ENCODE assay signal across 17 cellular contexts in genomic region chr6:168195712-168196111, GRCh38.
DNase-seq lines count a peak whose midpoint lies in the region; ATAC-seq, FAIRE-seq and TF ChIP-seq lines count a peak whose summit lies in the region.
"Had no signal": no experiment of that assay in that cellular context is flagged by ENCODE, and none has a peak within 500 bp of the region (broad histone marks: within the 10 kb centered on the region; RNA-seq: fewer than 3 reads in every experiment).

No MANE protein-coding gene starts in this region.

- peaks cover 8% of the 10 kb centered on the region for H3K27me3 Mint-ChIP-seq in endodermal cell (ENCODE audit: insufficient read depth)

- H3K27me3 ChIP-seq in prostate gland (replicated peaks; ENCODE audit: insufficient read depth) (no peaks in the 10 kb centered on the region), endodermal cell (ENCODE audit: control insufficient read depth, insufficient read depth, low read length, poor library complexity, severe bottlenecking) (no peaks in the 10 kb centered on the region)

- no peaks in the 10 kb centered on the region for H3K36me3 ChIP-seq in prostate gland
- H3K36me3 ChIP-seq in endodermal cell (ENCODE audit: control insufficient read depth, insufficient read depth, low read length): no peaks in the 10 kb centered on the region

- H3K9me3 Mint-ChIP-seq in endodermal cell: no peaks in the 10 kb centered on the region

- no peak overlapping the region for H3K4me3 Mint-ChIP-seq in endodermal cell
- H3K4me3 Mint-ChIP-seq: CD14-positive monocyte had no signal

- TF ChIP-seq CTCF in A549 (IDR thresholded peaks at IDR 0.05) (no peak), C4-2B (conservative IDR thresholded peaks at IDR 0.05) (no peak), prostate gland (IDR thresholded peaks at IDR 0.05) (no peak), endodermal cell (conservative IDR thresholded peaks at IDR 0.05) (no peak)

- H3K9me3 ChIP-seq in A549: no peaks in the 10 kb centered on the region
- H3K9me3 ChIP-seq in prostate gland: no peaks in the 10 kb centered on the region
- no peaks in the 10 kb centered on the region for H3K9me3 ChIP-seq in endodermal cell (ENCODE audit: control insufficient read depth, low read length)

- no peak for TF ChIP-seq RAD21 in A549 (conservative IDR thresholded peaks at IDR 0.05 in 1 of 2, IDR thresholded peaks at IDR 0.05 in 1 of 2)

- no peak for FAIRE-seq in A549 (lab: Jason Lieb, UNC)
- FAIRE-seq: GM12892, GM18507 had no signal

- DNase-seq in A549 (ENCODE audit: low read depth in 1 of 2, low spot score in 1 of 2) (no peak), islet precursor cell (peak; percentile 29), prostate gland (ENCODE audit: low spot score) (no peak), endodermal cell (no peak), midbrain (lab: John Stamatoyannopoulos, UW) (no peak)
- DNase-seq: AML-193, GOT3, KG1, MV-4-11, NCI-H226, NCI-H524 treated with DMSO at 0.1 percent for 48 hours, RPMI8226 had no signal

- H3K4me3 ChIP-seq in A549 (no peak overlapping the region), prostate gland (no peak overlapping the region), endodermal cell (ENCODE audit: low read length) (no peak overlapping the region)

- no peaks in the 10 kb centered on the region for H3K36me3 Mint-ChIP-seq in endodermal cell (ENCODE audit: low read depth)
- H3K36me3 Mint-ChIP-seq: CD14-positive monocyte had no signal

- POLR2A ChIA-PET in A549 (lab: Yijun Ruan, JAX): no interaction called here

- H3K27ac ChIP-seq in A549 (peak overlapping the region; percentile 40 to 50; a peak in 5 of 6 replicates), C4-2B (peak overlapping the region; percentile 48), prostate gland (peak overlapping the region; percentile 49 to 71), endodermal cell (ENCODE audit: low read depth, low read length) (no peak overlapping the region)

- H3K4me1 ChIP-seq in A549 (peaks cover 22% of the 10 kb centered on the region), prostate gland (replicated peaks) (peaks cover 7% of the 10 kb centered on the region), endodermal cell (ENCODE audit: control insufficient read depth, insufficient read depth, low read length) (peaks cover under 1% of the 10 kb centered on the region)

- H3K9ac ChIP-seq in endodermal cell (ENCODE audit: extremely low read depth, low read length, poor library complexity, severe bottlenecking): no peak overlapping the region

- H3K27ac Mint-ChIP-seq in endodermal cell: no peak overlapping the region

- intact Hi-C loops in prostate gland (cut with DNase I): no loop called here

- no peak for TF ChIP-seq EP300 in A549 (IDR thresholded peaks at IDR 0.05)

- H3K4me1 Mint-ChIP-seq in endodermal cell: peaks cover 9% of the 10 kb centered on the region
- H3K4me1 Mint-ChIP-seq: CD14-positive monocyte had no signal

- no peak for TF ChIP-seq POLR2A in A549 (IDR thresholded peaks at IDR 0.05; ENCODE audit: low read length)
- no peak for TF ChIP-seq POLR2A in prostate gland (IDR thresholded peaks at IDR 0.05)

- peak overlapping the region; percentile 60 for H3K4me2 ChIP-seq in A549

- WGBS in A549 (ENCODE audit: missing lambda C conversion rate): 84% methylated on average over 10 of the region's 10 CpGs
- WGBS in prostate gland: 77% methylated on average over 10 of the region's 10 CpGs
- WGBS in endodermal cell (ENCODE audit: insufficient coverage in 1 of 2, insufficient read length in 1 of 2), 2 experiments: 95 to 100% methylated on average over 8 to 10 of the region's 10 CpGs

- ATAC-seq in A549: no peak
- no peak for ATAC-seq in GM18519 (IDR thresholded peaks at IDR 0.05; ENCODE audit: low FRiP score, unreplicated experiment)

- CTCF ChIA-PET in A549 (lab: Yijun Ruan, JAX): interaction anchor here (0.9 to 1.8 kb wide), 3 partner anchors 41 to 160 kb away, joined by 3 to 6 read pairs (median 3); no protein-coding TSS in a partner anchor

TF ChIP-seq in A549, 52 proteins besides CTCF, POLR2A, EP300 and RAD21:
- no peak for TF ChIP-seq RFX5 (IDR thresholded peaks at IDR 0.05)
- TF ChIP-seq SREBF2 (IDR thresholded peaks at IDR 0.05): no peak
TF ChIP-seq in A549: peak in this region for 0.
